In genomic region chr7:35755711-35756110, GRCh38 we compare ENCODE assay signal across 15 cellular contexts. TPM values are rescaled to one million over a fixed set of nuclear protein-coding genes. Genes with fewer than 3 reads are reported as not detected.
A peak's percentile ranks its signal among the peaks of the same experiment; 100 is the strongest.
DNase-seq lines count a peak whose midpoint lies in the region; ATAC-seq, FAIRE-seq and TF ChIP-seq lines count a peak whose summit lies in the region.
"Had no signal": no experiment of that assay in that cellular context is flagged by ENCODE, and none has a peak within 500 bp of the region (broad histone marks: within the 10 kb centered on the region; RNA-seq: fewer than 3 reads in every experiment).

No MANE protein-coding gene starts in this region.

- no peak overlapping the region for H2AFZ ChIP-seq in K562 (ENCODE audit: low read depth, low read length)

- no peaks in the 10 kb centered on the region for H4K20me1 ChIP-seq in K562 (replicated peaks; ENCODE audit: control insufficient read depth, insufficient read depth, low read length)

- no peak overlapping the region for H3K56ac ChIP-seq in mesendoderm (ENCODE audit: low read length)

- H3K27me3 ChIP-seq in K562 (ENCODE audit: control insufficient read depth in 2 of 2, insufficient read depth in 2 of 2, low read length in 2 of 2) (0 out of 5 replicates have a peak, but pooled peaks cover 0 to 3% of the 10 kb centered on the region in 2 experiments), mesendoderm (ENCODE audit: insufficient read depth, low read length, poor library complexity) (no peaks in the 10 kb centered on the region)
- H3K27me3 ChIP-seq: Peyer's patch had no signal

- in situ Hi-C loops in K562 (cut with MboI): no loop called here

- POLR2A ChIA-PET in K562 (lab: Yijun Ruan, JAX): no interaction called here

- no peaks in the 10 kb centered on the region for H3K79me1 ChIP-seq in mesendoderm (ENCODE audit: low read length)

- H4K5ac ChIP-seq in mesendoderm (ENCODE audit: low read length): no peak overlapping the region

- no peak overlapping the region for H2BK15ac ChIP-seq in mesendoderm (replicated peaks; ENCODE audit: low read depth)

- no peak overlapping the region for H3K9ac ChIP-seq in K562 (ENCODE audit: insufficient read depth in 1 of 2, low read depth in 2 of 2, low read length in 2 of 2)
- no peak overlapping the region for H3K9ac ChIP-seq in mesendoderm (ENCODE audit: low read length)

- H3K27ac ChIP-seq in K562 (ENCODE audit: extremely low read depth, low read depth, low read length) (no peak overlapping the region), mesendoderm (ENCODE audit: low read depth, low read length) (no peak overlapping the region), temporal lobe (ENCODE audit: low read depth, low read length) (peak overlapping the region; percentile 93)
- H3K27ac ChIP-seq: Peyer's patch had no signal

- BruUV-seq in K562 (replicated peaks; lab: Mats Ljungman, UMichigan): no TSS peak

- CTCF ChIA-PET in K562 (lab: Yijun Ruan, JAX; ENCODE audit: low intra/inter-chr PET ratio): no interaction called here

- H3K4me2 ChIP-seq in K562 (ENCODE audit: insufficient read depth, low read length): no peak overlapping the region
- H3K4me2 ChIP-seq in mesendoderm (ENCODE audit: low read length): no peak overlapping the region

- TF ChIP-seq CTCF in K562 (IDR thresholded peaks at IDR 0.05 in 2 of 3, conservative IDR thresholded peaks at IDR 0.05 in 1 of 3; ENCODE audit: insufficient read depth in 2 of 3, low read depth in 1 of 3, low read length in 3 of 3) (no peak), fibroblast of pulmonary artery (IDR thresholded peaks at IDR 0.05; ENCODE audit: low read length, missing control alignments) (no peak)

- no peak for TF ChIP-seq RAD21 in K562 (CRISPR knock-in tag; conservative IDR thresholded peaks at IDR 0.05 in 1 of 2, IDR thresholded peaks at IDR 0.05 in 1 of 2)

- TF ChIP-seq POLR2A in K562 (conservative IDR thresholded peaks at IDR 0.05): no peak

- H3K4me1 ChIP-seq in K562 (replicated peaks in 1 of 2; ENCODE audit: control insufficient read depth in 2 of 2, insufficient read depth in 2 of 2, low read length in 2 of 2) (peaks cover 0 to 11% of the 10 kb centered on the region in 2 experiments; a peak in 2 of 5 replicates), mesendoderm (ENCODE audit: control insufficient read depth, low read depth, low read length) (no peaks in the 10 kb centered on the region)
- H3K4me1 ChIP-seq: Peyer's patch had no signal

- TF ChIP-seq EP300 in K562 (IDR thresholded peaks at IDR 0.05; ENCODE audit: low read length): no peak

- DNase-seq in K562 (ENCODE audit: extremely low read depth in 1 of 4, low spot score in 3 of 4) (no peak), fibroblast of pulmonary artery (ENCODE audit: low read depth) (peak; percentile 64), mesendoderm (peak; percentile 29), NCI-H187 treated with DMSO at 0.1 percent for 48 hours (lab: John Stamatoyannopoulos, UW) (no peak), pons (ENCODE audit: low spot score) (no peak)
- DNase-seq: CD8-positive, alpha-beta memory T cell; GOT3; MM.1S; NCI-H1105 treated with DMSO at 0.1 percent for 48 hours; NCI-H187; NCI-H2171; NCI-H510A treated with DMSO at 0.1 percent for 48 hours; Peyer's patch had no signal

- H3K23ac ChIP-seq in mesendoderm (ENCODE audit: low read length): no peak overlapping the region

- 12% methylated on average over 3 of the region's 3 CpGs for WGBS in K562 (ENCODE audit: insufficient coverage, low coverage, missing lambda C conversion rate)
- no CpG with 5 or more reads among the region's 3 CpGs for WGBS in mesendoderm (ENCODE audit: extremely low coverage, insufficient coverage, low lambda C conversion rate)

- H3K4ac ChIP-seq in mesendoderm (ENCODE audit: low read depth, low read length): no peak overlapping the region

- H3K79me2 ChIP-seq in K562 (ENCODE audit: control insufficient read depth, insufficient read depth, low read length): no peaks in the 10 kb centered on the region
- H3K79me2 ChIP-seq in mesendoderm (ENCODE audit: control insufficient read depth, insufficient read depth, low read length): no peaks in the 10 kb centered on the region

- no peaks in the 10 kb centered on the region for H3K9me1 ChIP-seq in K562 (ENCODE audit: control insufficient read depth, insufficient read depth, low read length)

- H3K36me3 ChIP-seq in K562 (ENCODE audit: control insufficient read depth, insufficient read depth, low read length) (no peaks in the 10 kb centered on the region), mesendoderm (ENCODE audit: control insufficient read depth, insufficient read depth, low read length) (no peaks in the 10 kb centered on the region)
- H3K36me3 ChIP-seq: Peyer's patch had no signal

- H3K9me3 ChIP-seq in K562 (replicated peaks; ENCODE audit: control insufficient read depth, insufficient read depth, low read depth, low read length): no peaks in the 10 kb centered on the region
- H3K9me3 ChIP-seq: Peyer's patch had no signal

- FAIRE-seq in K562 (lab: Jason Lieb, UNC): no peak

- H3K4me3 ChIP-seq in K562: no peak overlapping the region
- H3K4me3 ChIP-seq in fibroblast of pulmonary artery (replicated peaks; ENCODE audit: low read depth, low read length): no peak overlapping the region
- H3K4me3 ChIP-seq in mesendoderm (ENCODE audit: low read length): no peak overlapping the region
- H3K4me3 ChIP-seq: Peyer's patch had no signal

- intact Hi-C loops in K562 (cut with micrococcal nuclease): no loop called here

- H2AK5ac ChIP-seq in mesendoderm (ENCODE audit: low read length): no peak overlapping the region

- ATAC-seq in K562 (no peak), HG03108 (IDR thresholded peaks at IDR 0.05; ENCODE audit: unreplicated experiment) (no peak)

- no peak overlapping the region for H3K18ac ChIP-seq in mesendoderm (ENCODE audit: low read length)

- no peak overlapping the region for H2BK120ac ChIP-seq in mesendoderm (ENCODE audit: low read depth, low read length)

- no peak overlapping the region for H4K8ac ChIP-seq in mesendoderm (ENCODE audit: low read depth, low read length)

- H2BK5ac ChIP-seq in mesendoderm (ENCODE audit: low read length): no peak overlapping the region

TF ChIP-seq in K562, 482 proteins besides CTCF, POLR2A, EP300 and RAD21:
- TF ChIP-seq FOSL1 (tag; conservative IDR thresholded peaks at IDR 0.05) (peak; percentile 45; the same call in 1 of the 2 replicates), ZNF644 (tag; IDR thresholded peaks at IDR 0.05; ENCODE audit: low read depth) (no peak)

RNA-seq across cellular contexts. Expression of gene SEPTIN7, which starts 45.1 kb away (rescaled TPM):
- 21.4 and 78.7 TPM in 2 replicates for total RNA-seq in K562 (2011; cell fraction: chromatin; rRNA removed; ENCODE audit: low replicate concordance)
- total RNA-seq in K562 (2011; cell fraction: nucleolus; rRNA removed): 12.5 and 17.6 TPM in 2 replicates
- total RNA-seq in K562 (2011; cell fraction: nucleoplasm; rRNA removed): 33.8 and 59.1 TPM in 2 replicates
- total RNA-seq in K562 (2014; rRNA removed) (94.9 and 106 TPM in 2 replicates), K562 (2014; rRNA removed; fragmentation: Illumina TruSeq; extraction: Trizol) (175 and 205 TPM in 2 replicates), K562 (2015; rRNA removed; fragmentation: Illumina TruSeq; extraction: Trizol) (148 and 162 TPM in 2 replicates), K562 (2021) (89.6 and 95.0 TPM in 2 replicates), temporal lobe (210 TPM)
- polyA plus RNA-seq in K562 (2011; rRNA removed) (143 and 197 TPM in 2 replicates), K562 (2014; fragmentation: Illumina TruSeq; extraction: Trizol) (131 and 163 TPM in 2 replicates), K562 (2014; fragmentation: Nextera tagmentation; extraction: Ambion mirVana) (100 to 1,000 TPM; 267 to 268 TPM), K562 (2014; rRNA removed) (124 and 127 TPM in 2 replicates)
- polyA plus RNA-seq in K562 (2011; cell fraction: cytosol; rRNA removed): 26.9 and 53.8 TPM in 2 replicates
- 18.2 and 37.1 TPM in 2 replicates for polyA plus RNA-seq in K562 (2011; cell fraction: nucleus; rRNA removed)
- polyA plus RNA-seq in K562 (2012): 123 and 134 TPM in 2 replicates
- 129 and 141 TPM in 2 replicates for polyA minus RNA-seq in K562 (2011; rRNA and poly(A)+ RNA removed)
- 30.9 and 62.1 TPM in 2 replicates for polyA minus RNA-seq in K562 (2011; cell fraction: cytosol; rRNA and poly(A)+ RNA removed)
- 28.7 and 46.4 TPM in 2 replicates for polyA minus RNA-seq in K562 (2011; cell fraction: nucleus; rRNA and poly(A)+ RNA removed)
- 174 TPM for polyA plus RNA-seq in mesendoderm (2013, experiment 1 of 2)
- 173 TPM for polyA plus RNA-seq in mesendoderm (2013, experiment 2 of 2)

Comparison
In these comparisons a context has a peak if more than half of its experiments do, and no peak if none do; other contexts are left out.
1. DNase-seq: peak in fibroblast of pulmonary artery (single experiment) and mesendoderm (single experiment); none in K562 (0 of 4), NCI-H187 treated with DMSO at 0.1 percent for 48 hours (single experiment) and pons (single experiment).